ENCODE assay signal across 11 cellular contexts in the genomic region with DNA sequence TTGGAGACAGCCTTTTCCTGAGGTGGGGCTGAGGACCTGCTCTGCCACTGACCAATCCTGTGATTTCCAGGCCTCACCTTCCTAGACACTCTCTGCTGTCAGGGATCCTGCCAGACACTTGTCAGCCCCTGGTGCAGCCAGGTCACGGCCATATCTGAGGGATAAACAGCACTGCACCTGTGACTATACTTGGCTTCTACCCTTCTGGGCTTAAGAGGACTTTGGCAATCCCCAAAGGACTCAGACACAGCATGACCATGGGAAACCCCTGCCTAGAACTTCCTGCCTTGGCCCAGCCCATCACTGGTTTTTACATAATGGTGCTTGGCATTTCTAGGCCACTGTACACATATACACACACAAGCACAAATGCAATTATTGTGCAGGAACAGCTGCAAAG. TPM values are rescaled to one million over a fixed set of nuclear protein-coding genes. Genes with fewer than 3 reads are reported as not detected.
DNase-seq lines count a peak whose midpoint lies in the region; ATAC-seq and TF ChIP-seq lines count a peak whose summit lies in the region.
"Had no signal": no experiment of that assay in that cellular context is flagged by ENCODE, and none has a peak within 500 bp of the region (broad histone marks: within the 10 kb centered on the region; RNA-seq: fewer than 3 reads in every experiment).

No MANE protein-coding gene starts in this region.

- H3K4me3 ChIP-seq in BLaER1 treated with 17β-estradiol and CSF1 and Interleukin-3, amounts not matched to agents 10 nM and 100 nM, result no peak overlapping the region
- H3K4me3 ChIP-seq in brain microvascular endothelial cell (ENCODE audit: low read depth, low read length) (no peak overlapping the region), PC-3 (ENCODE audit: low read length) (no peak overlapping the region)
- H3K4me3 ChIP-seq: vagina had no signal

- intact Hi-C loops in PC-3 (cut with micrococcal nuclease), result no loop called here

- H3F3A ChIP-seq in PC-3 (ENCODE audit: low read length, unreplicated experiment), result no peaks in the 10 kb centered on the region

- no peak overlapping the region for H3K27ac ChIP-seq in BLaER1 treated with 17β-estradiol and CSF1 and Interleukin-3, amounts not matched to agents 10 nM and 100 nM
- H3K27ac ChIP-seq in brain microvascular endothelial cell (no peak overlapping the region), PC-3 (ENCODE audit: low read length) (no peak overlapping the region)
- H3K27ac ChIP-seq: vagina had no signal

- no peaks in the 10 kb centered on the region for H3K27me3 ChIP-seq in BLaER1 treated with 17β-estradiol and CSF1 and Interleukin-3, amounts not matched to agents 10 nM and 100 nM
- no peaks in the 10 kb centered on the region for H3K27me3 ChIP-seq in brain microvascular endothelial cell (replicated peaks)
- no peaks in the 10 kb centered on the region; the same call in 1 of the 2 replicates for H3K27me3 ChIP-seq in PC-3 (ENCODE audit: low read length)
- H3K27me3 ChIP-seq: vagina had no signal

- no peaks in the 10 kb centered on the region for H3K9me2 ChIP-seq in PC-3 (replicated peaks; ENCODE audit: low read length)

- ATAC-seq in GM19043 (IDR thresholded peaks at IDR 0.05; ENCODE audit: low read depth, unreplicated experiment), result peak; percentile 85
- peak; percentile 95 for ATAC-seq in HG02642 (IDR thresholded peaks at IDR 0.05; ENCODE audit: poor library complexity, unreplicated experiment)
- ATAC-seq in HG03520 (IDR thresholded peaks at IDR 0.05; ENCODE audit: unreplicated experiment), result peak; percentile 75
- ATAC-seq in PC-3, result no peak

- CTCF ChIA-PET in PC-3 (lab: Charles Lee), result no interaction called here

- no peak overlapping the region for H3K9ac ChIP-seq in BLaER1 treated with 17β-estradiol and CSF1 and Interleukin-3, amounts not matched to agents 10 nM and 100 nM
- no peak overlapping the region for H3K9ac ChIP-seq in PC-3 (ENCODE audit: low read length)

- in situ Hi-C loops in brain microvascular endothelial cell (cut with HindIII; ENCODE audit: low pct_ligation_motif_present, low sequenced_read_pairs), result no loop called here

- no peak overlapping the region for H2AFZ ChIP-seq in PC-3 (ENCODE audit: low read length)

- no TSS peak for BruUV-seq in PC-3 (replicated peaks; lab: Mats Ljungman, UMichigan)

- peak overlapping the region in 7 of 11 experiments; percentile 12 to 53 (median 43); a peak in 11 of 22 replicates for H3K4me2 ChIP-seq in BLaER1 treated with 17β-estradiol and CSF1 and Interleukin-3, amounts not matched to agents 10 nM and 100 nM
- H3K4me2 ChIP-seq in PC-3 (ENCODE audit: low read length), result no peak overlapping the region

- H3K4me1 ChIP-seq in BLaER1 treated with 17β-estradiol and CSF1 and Interleukin-3, amounts not matched to agents 10 nM and 100 nM, result peaks cover 0 to 12% (median 7%) of the 10 kb centered on the region in 10 experiments; a peak in 10 of 20 replicates
- H3K4me1 ChIP-seq in PC-3 (ENCODE audit: insufficient read depth, low read length), result no peaks in the 10 kb centered on the region
- H3K4me1 ChIP-seq: vagina had no signal

- DNase-seq in brain microvascular endothelial cell (no peak), AG08395 (ENCODE audit: low spot score) (no peak), PC-3 (no peak)
- no peak for DNase-seq in stimulated activated CD4-positive, alpha-beta T cell treated with anti-CD3 and anti-CD28 coated beads, Interleukin-4, amount 100 ng/mL, for 4 hours
- DNase-seq: left cardiac atrium, NCI-H2171 had no signal

- H4K20me1 ChIP-seq in BLaER1 treated with 17β-estradiol and CSF1 and Interleukin-3, amounts not matched to agents 10 nM and 100 nM, result no peaks in the 10 kb centered on the region
- H4K20me1 ChIP-seq in PC-3 (ENCODE audit: low read length), result no peaks in the 10 kb centered on the region

- POLR2A ChIA-PET in PC-3 (lab: Charles Lee; ENCODE audit: unreplicated experiment), result no interaction called here

- TF ChIP-seq CTCF in brain microvascular endothelial cell (IDR thresholded peaks at IDR 0.05; ENCODE audit: low read depth, low read length, missing control alignments) (no peak), PC-3 (conservative IDR thresholded peaks at IDR 0.05; ENCODE audit: low read depth, low read length) (no peak)

- no peaks in the 10 kb centered on the region; a peak in 1 of 22 replicates for H3K36me3 ChIP-seq in BLaER1 treated with 17β-estradiol and CSF1 and Interleukin-3, amounts not matched to agents 10 nM and 100 nM
- H3K36me3 ChIP-seq in brain microvascular endothelial cell (replicated peaks), result no peaks in the 10 kb centered on the region
- no peaks in the 10 kb centered on the region for H3K36me3 ChIP-seq in PC-3 (ENCODE audit: low read depth, low read length)
- H3K36me3 ChIP-seq: vagina had no signal

- H3K9me3 ChIP-seq in BLaER1 treated with 17β-estradiol and CSF1 and Interleukin-3, amounts not matched to agents 10 nM and 100 nM (replicated peaks in 1 of 11), result no peaks in the 10 kb centered on the region
- H3K9me3 ChIP-seq in PC-3 (ENCODE audit: low read length), result no peaks in the 10 kb centered on the region
- H3K9me3 ChIP-seq: vagina had no signal

- H3K79me2 ChIP-seq in PC-3 (ENCODE audit: low read length), result no peaks in the 10 kb centered on the region

RNA-seq across cellular contexts. Expression of gene OLFML1, which starts 11.6 kb away (rescaled TPM):
- total RNA-seq in PC-3 (2014; rRNA removed), result not detected in 2 replicates

RNA-seq across cellular contexts. Expression of gene PPFIBP2, which starts 40.1 kb away (rescaled TPM):
- total RNA-seq in PC-3 (2014; rRNA removed), result 3.2 and 3.3 TPM in 2 replicates
